ENCODE assay signal across 8 cellular contexts in genomic region chr14:21023817-21024667, GRCh38. TPM values are rescaled to one million over a fixed set of nuclear protein-coding genes. Genes with fewer than 3 reads are reported as not detected.
DNase-seq lines count a peak whose midpoint lies in the region; ATAC-seq, FAIRE-seq and TF ChIP-seq lines count a peak whose summit lies in the region.

No MANE protein-coding gene starts in this region.

- 0 out of 2 replicates have a peak overlapping the region, but pooled peaks have one; percentile 18 for H2AFZ ChIP-seq in GM23248

- H3K4me1 ChIP-seq in GM23248 (ENCODE audit: insufficient read depth) (no peaks in the 10 kb centered on the region), cardiac muscle cell (ENCODE audit: low read depth) (peaks cover 35% of the 10 kb centered on the region), prostate gland (replicated peaks) (peaks cover 4% of the 10 kb centered on the region)

- H4K20me1 ChIP-seq in GM23248 (ENCODE audit: insufficient read depth), result no peaks in the 10 kb centered on the region

- H3K9me3 Mint-ChIP-seq in activated CD8-positive, alpha-beta memory T cell treated with anti-CD3 and anti-CD28 coated beads, Interleukin-2, amount 10 ng/mL, durations not matched to agents 7 days and 5 days (ENCODE audit: low read depth), result no peaks in the 10 kb centered on the region

- H3K4me2 ChIP-seq in GM23248 (ENCODE audit: unreplicated experiment), result peak overlapping the region; percentile 68

- WGBS in GM23248 (ENCODE audit: low coverage in 1 of 2, low lambda C conversion rate in 2 of 2, missing lambda C conversion rate in 2 of 2), 2 experiments, result 39 to 43% methylated on average over 19 to 21 of the region's 21 CpGs
- WGBS in prostate gland, result 8% methylated on average over 21 of the region's 21 CpGs

- peaks cover 32% of the 10 kb centered on the region for H3K27me3 ChIP-seq in GM23248 (replicated peaks; ENCODE audit: insufficient read depth)
- H3K27me3 ChIP-seq in cardiac muscle cell, result no peaks in the 10 kb centered on the region
- no peaks in the 10 kb centered on the region for H3K27me3 ChIP-seq in prostate gland (replicated peaks; ENCODE audit: insufficient read depth)

- TF ChIP-seq CTCF in cardiac muscle cell (IDR thresholded peaks at IDR 0.05; ENCODE audit: low read depth, low read length), result no peak
- no peak for TF ChIP-seq CTCF in prostate gland (IDR thresholded peaks at IDR 0.05)

- peaks cover 39% of the 10 kb centered on the region for H3K27me3 Mint-ChIP-seq in activated CD8-positive, alpha-beta memory T cell treated with anti-CD3 and anti-CD28 coated beads, Interleukin-2, amount 10 ng/mL, durations not matched to agents 7 days and 5 days

- no peak for FAIRE-seq in GM12891 (lab: Jason Lieb, UNC)

- no peak for DNase-seq in GM23248
- DNase-seq in activated CD8-positive, alpha-beta memory T cell treated with anti-CD3 and anti-CD28 coated beads, Interleukin-2, amount 10 ng/mL, durations not matched to agents 7 days and 5 days, result no peak
- no peak for DNase-seq in cardiac muscle cell (ENCODE audit: low read depth in 1 of 2, low spot score in 1 of 2)
- DNase-seq in prostate gland (ENCODE audit: low spot score), result no peak
- no peak for DNase-seq in GF-D8 (lab: John Stamatoyannopoulos, UW)
- no peak for DNase-seq in stimulated activated CD4-positive, alpha-beta T cell treated with anti-CD3 and anti-CD28 coated beads, Interleukin-4, amount 100 ng/mL, for 1 hour
- DNase-seq in GM12891 (ENCODE audit: insufficient read length, low spot score), result no peak
- no peak for DNase-seq in HT-29 (ENCODE audit: low spot score)

- no peaks in the 10 kb centered on the region for H3K79me2 ChIP-seq in GM23248 (ENCODE audit: insufficient read depth)

- in situ Hi-C loops in GM23248 (cut with MboI), result no loop called here

- ATAC-seq in activated CD8-positive, alpha-beta memory T cell treated with anti-CD3 and anti-CD28 coated beads, Interleukin-2, amount 10 ng/mL, durations not matched to agents 7 days and 5 days, result no peak

- CTCF ChIA-PET in activated CD8-positive, alpha-beta memory T cell treated with anti-CD3 and anti-CD28 coated beads, Interleukin-2, amount 10 ng/mL, durations not matched to agents 7 days and 5 days (lab: Charles Lee), result interaction anchor here (1.0 to 3.0 kb wide), 7 partner anchors 9 to 81 kb away, joined by 3 to 26 read pairs (median 3); no protein-coding TSS in a partner anchor

- H3K9me2 ChIP-seq in GM23248 (ENCODE audit: insufficient read depth), result no peaks in the 10 kb centered on the region

- H3K9me3 ChIP-seq in GM23248 (ENCODE audit: low read depth) (no peaks in the 10 kb centered on the region), cardiac muscle cell (ENCODE audit: low read depth) (no peaks in the 10 kb centered on the region), prostate gland (no peaks in the 10 kb centered on the region)

- no peak overlapping the region for H3K27ac ChIP-seq in GM23248
- H3K27ac ChIP-seq in cardiac muscle cell, result peak overlapping the region; percentile 92
- H3K27ac ChIP-seq in prostate gland, result peak overlapping the region; percentile 87 to 95

- TF ChIP-seq POLR2A in prostate gland (IDR thresholded peaks at IDR 0.05) (no peak), GM12891 (IDR thresholded peaks at IDR 0.05; ENCODE audit: low read depth, low read length) (no peak)

- no peaks in the 10 kb centered on the region for H3F3A ChIP-seq in GM23248 (ENCODE audit: insufficient read depth)

- peaks cover 9% of the 10 kb centered on the region for H3K4me1 Mint-ChIP-seq in activated CD8-positive, alpha-beta memory T cell treated with anti-CD3 and anti-CD28 coated beads, Interleukin-2, amount 10 ng/mL, durations not matched to agents 7 days and 5 days

- H3K9ac ChIP-seq in GM23248, result no peak overlapping the region

- H3K36me3 Mint-ChIP-seq in activated CD8-positive, alpha-beta memory T cell treated with anti-CD3 and anti-CD28 coated beads, Interleukin-2, amount 10 ng/mL, durations not matched to agents 7 days and 5 days, result no peaks in the 10 kb centered on the region

- peak overlapping the region; percentile 55 for H3K4me3 Mint-ChIP-seq in activated CD8-positive, alpha-beta memory T cell treated with anti-CD3 and anti-CD28 coated beads, Interleukin-2, amount 10 ng/mL, durations not matched to agents 7 days and 5 days

- H3K4me3 ChIP-seq in GM23248 (peak overlapping the region; percentile 51), cardiac muscle cell (peak overlapping the region; percentile 65), prostate gland (peak overlapping the region; percentile 70 to 84)

- no peaks in the 10 kb centered on the region for H3K36me3 ChIP-seq in GM23248 (ENCODE audit: low read depth)
- H3K36me3 ChIP-seq in cardiac muscle cell, result peaks cover 18% of the 10 kb centered on the region
- H3K36me3 ChIP-seq in prostate gland, result no peaks in the 10 kb centered on the region

- intact Hi-C loops in prostate gland (cut with DNase I), result loop anchor here (2.0 kb wide), 1 partner anchor 15 kb away; no protein-coding TSS in a partner anchor

- H3K27ac Mint-ChIP-seq in activated CD8-positive, alpha-beta memory T cell treated with anti-CD3 and anti-CD28 coated beads, Interleukin-2, amount 10 ng/mL, durations not matched to agents 7 days and 5 days, result no peak overlapping the region

TF ChIP-seq in GM12891, 5 proteins besides CTCF, POLR2A, EP300 and RAD21:
- no peak for TF ChIP-seq PAX5 (IDR thresholded peaks at IDR 0.05; ENCODE audit: insufficient read depth, low read length, severe bottlenecking)
- TF ChIP-seq POLR2AphosphoS5 (IDR thresholded peaks at IDR 0.05; ENCODE audit: low read depth, low read length), result no peak
- TF ChIP-seq POU2F2 (IDR thresholded peaks at IDR 0.05; ENCODE audit: low read depth, low read length), result no peak
- TF ChIP-seq TAF1 (IDR thresholded peaks at IDR 0.05; ENCODE audit: low read depth, low read length), result no peak
- no peak for TF ChIP-seq SPI1 (IDR thresholded peaks at IDR 0.05; ENCODE audit: low read depth, low read length)

RNA-seq across cellular contexts. Expression of gene NDRG2, which starts 0.8 kb away (rescaled TPM):
- 2.8 TPM in 1 of 2 replicates, not detected in the other for total RNA-seq in GM23248 (2014; rRNA removed; shearing (Covaris generic))
- polyA plus RNA-seq in GM23248 (2016; fragmentation: Nextera tagmentation; extraction: Ambion mirVana) (0.28 and 0.85 TPM in 2 replicates), cardiac muscle cell (386 and 423 TPM in 2 replicates)
- total RNA-seq in activated CD8-positive, alpha-beta memory T cell treated with anti-CD3 and anti-CD28 coated beads, Interleukin-2, amount 10 ng/mL, durations not matched to agents 7 days and 5 days, result 1 to 10 TPM; 2.1 to 6.9 TPM
- total RNA-seq in cardiac muscle cell (218 and 234 TPM in 2 replicates), prostate gland (100 to 1,000 TPM; 230 to 304 TPM)
- not detected for polyA plus RNA-seq in GM12891 (2012; ENCODE audit: low read depth, missing spikeins)
- total RNA-seq in HT-29 (2014; rRNA removed; shearing (Covaris generic)), result 16.0 and 18.1 TPM in 2 replicates

RNA-seq across cellular contexts. Expression of gene TPPP2, which starts 6.0 kb away (rescaled TPM):
- not detected in 2 replicates for total RNA-seq in GM23248 (2014; rRNA removed; shearing (Covaris generic))
- polyA plus RNA-seq in GM23248 (2016; fragmentation: Nextera tagmentation; extraction: Ambion mirVana), result not detected in 2 replicates
- not detected for total RNA-seq in activated CD8-positive, alpha-beta memory T cell treated with anti-CD3 and anti-CD28 coated beads, Interleukin-2, amount 10 ng/mL, durations not matched to agents 7 days and 5 days
- 0.92 TPM in 1 of 2 replicates, not detected in the other for total RNA-seq in cardiac muscle cell
- 0.39 and 1.9 TPM in 2 replicates for polyA plus RNA-seq in cardiac muscle cell
- total RNA-seq in prostate gland, result 1 to 10 TPM in 1 of 2 donors, not detected in 1; 9.4 TPM
- polyA plus RNA-seq in GM12891 (2012; ENCODE audit: low read depth, missing spikeins), result not detected
- not detected in 2 replicates for total RNA-seq in HT-29 (2014; rRNA removed; shearing (Covaris generic))

RNA-seq across cellular contexts. Expression of gene RNASE13, which starts 10.6 kb away (rescaled TPM):
- not detected in 2 replicates for total RNA-seq in GM23248 (2014; rRNA removed; shearing (Covaris generic))
- polyA plus RNA-seq in GM23248 (2016; fragmentation: Nextera tagmentation; extraction: Ambion mirVana) (not detected in 2 replicates), cardiac muscle cell (0.84 TPM in 1 of 2 replicates, not detected in the other)
- not detected for total RNA-seq in activated CD8-positive, alpha-beta memory T cell treated with anti-CD3 and anti-CD28 coated beads, Interleukin-2, amount 10 ng/mL, durations not matched to agents 7 days and 5 days
- total RNA-seq in cardiac muscle cell (not detected in 2 replicates), prostate gland (under 1 TPM in 1 of 2 donors, not detected in 1; 0.57 TPM)
- not detected for polyA plus RNA-seq in GM12891 (2012; ENCODE audit: low read depth, missing spikeins)
- not detected in 2 replicates for total RNA-seq in HT-29 (2014; rRNA removed; shearing (Covaris generic))

RNA-seq across cellular contexts. Expression of gene RNASE7, which starts 18.1 kb away (rescaled TPM):
- not detected in 2 replicates for total RNA-seq in GM23248 (2014; rRNA removed; shearing (Covaris generic))
- polyA plus RNA-seq in GM23248 (2016; fragmentation: Nextera tagmentation; extraction: Ambion mirVana), result not detected in 2 replicates
- not detected for total RNA-seq in activated CD8-positive, alpha-beta memory T cell treated with anti-CD3 and anti-CD28 coated beads, Interleukin-2, amount 10 ng/mL, durations not matched to agents 7 days and 5 days
- not detected in 2 replicates for total RNA-seq in cardiac muscle cell
- not detected in 2 replicates for polyA plus RNA-seq in cardiac muscle cell
- total RNA-seq in prostate gland, result under 1 TPM in 1 of 2 donors, not detected in 1; 0.74 TPM
- polyA plus RNA-seq in GM12891 (2012; ENCODE audit: low read depth, missing spikeins), result not detected
- total RNA-seq in HT-29 (2014; rRNA removed; shearing (Covaris generic)), result not detected in 2 replicates

RNA-seq across cellular contexts. Expression of gene SLC39A2, which starts 24.9 kb away (rescaled TPM):
- total RNA-seq in GM23248 (2014; rRNA removed; shearing (Covaris generic)), result not detected in 2 replicates
- polyA plus RNA-seq in GM23248 (2016; fragmentation: Nextera tagmentation; extraction: Ambion mirVana), result 0.24 TPM in 1 of 2 replicates, not detected in the other
- under 1 TPM; 0.16 to 0.44 TPM for total RNA-seq in activated CD8-positive, alpha-beta memory T cell treated with anti-CD3 and anti-CD28 coated beads, Interleukin-2, amount 10 ng/mL, durations not matched to agents 7 days and 5 days
- total RNA-seq in cardiac muscle cell, result 0.14 TPM in 1 of 2 replicates, not detected in the other
- polyA plus RNA-seq in cardiac muscle cell, result not detected in 2 replicates
- 10 to 100 TPM in 1 of 2 donors, 1 to 10 TPM in 1; 1.7 to 20.1 TPM for total RNA-seq in prostate gland
- not detected for polyA plus RNA-seq in GM12891 (2012; ENCODE audit: low read depth, missing spikeins)
- total RNA-seq in HT-29 (2014; rRNA removed; shearing (Covaris generic)), result not detected in 2 replicates

Comparison
In these comparisons a context has a peak if more than half of its experiments do, and no peak if none do; other contexts are left out.
1. RNA of gene NDRG2, which starts 0.8 kb away (total RNA-seq): 230 to 304 TPM in prostate gland and 218 to 234 TPM in cardiac muscle cell; 16.0 to 18.1 TPM in HT-29, 2.1 to 6.9 TPM in activated CD8-positive, alpha-beta memory T cell treated with anti-CD3 and anti-CD28 coated beads, Interleukin-2, amount 10 ng/mL, durations not matched to agents 7 days and 5 days and 2.8 TPM in GM23248; every median in the first group is over 10 times any median in the second.
2. Peak in every context shown above with its lines, with median percentiles within 50 percentile points of each other: H3K4me3 ChIP-seq.